ENCODE assay signal across 18 cellular contexts in the genomic region with DNA sequence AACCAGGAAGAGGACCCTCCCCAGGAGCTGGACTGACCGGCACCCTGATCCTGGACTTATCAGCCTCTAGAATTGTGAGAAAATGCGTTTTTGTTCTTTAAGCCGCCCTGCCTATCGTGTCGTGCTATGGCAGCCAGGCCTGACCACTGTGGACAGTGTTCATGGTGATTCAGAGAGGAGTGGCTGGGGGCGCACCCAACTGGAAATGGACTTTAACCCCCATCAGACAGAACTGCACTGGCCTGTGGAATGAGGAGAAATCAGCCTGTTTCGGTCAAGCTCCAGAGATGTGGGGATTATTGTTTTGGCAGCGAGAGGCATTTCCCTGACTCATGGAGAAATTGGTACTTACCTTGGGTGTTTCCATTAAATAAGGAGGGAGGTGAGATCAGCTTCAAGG.
"Had no signal": no experiment of that assay in that cellular context is flagged by ENCODE, and none has a peak within 500 bp of the region (broad histone marks: within the 10 kb centered on the region; RNA-seq: fewer than 3 reads in every experiment).

No MANE protein-coding gene starts in this region.

- DNase-seq: effector CD4-positive, alpha-beta T cell; endodermal cell; heart left ventricle; hypothalamus; islet precursor cell; left lung; lower lobe of right lung; midbrain; naive thymus-derived CD4-positive, alpha-beta T cell; nephron progenitor cell; posterior cingulate gyrus; small intestine; stimulated activated CD4-positive, alpha-beta T cell treated with anti-CD3 and anti-CD28 coated beads, Interleukin-2, amount 100 ng/mL, for 48 hours; stimulated activated naive CD4-positive, alpha-beta T cell treated with Interleukin-2 at 50 U/mL for 16 hours; thyroid gland; upper lobe of right lung had no signal

- H3K36me3 ChIP-seq: heart left ventricle, left lung, lower lobe of right lung, suprapubic skin, thyroid gland, upper lobe of right lung had no signal

- H3K27ac ChIP-seq: coronary artery, heart left ventricle, left lung, lower lobe of right lung, suprapubic skin, thyroid gland, upper lobe of right lung had no signal

- H3K4me3 ChIP-seq: coronary artery, heart left ventricle, left lung, lower lobe of right lung, suprapubic skin, thyroid gland, upper lobe of right lung had no signal

- H3K9me3 ChIP-seq: lower lobe of right lung, suprapubic skin, thyroid gland had no signal

- H3K4me1 ChIP-seq: heart left ventricle, left lung, lower lobe of right lung, suprapubic skin, thyroid gland, upper lobe of right lung had no signal

- H3K27me3 ChIP-seq: left lung, thyroid gland, upper lobe of right lung had no signal
